In the genomic region with DNA sequence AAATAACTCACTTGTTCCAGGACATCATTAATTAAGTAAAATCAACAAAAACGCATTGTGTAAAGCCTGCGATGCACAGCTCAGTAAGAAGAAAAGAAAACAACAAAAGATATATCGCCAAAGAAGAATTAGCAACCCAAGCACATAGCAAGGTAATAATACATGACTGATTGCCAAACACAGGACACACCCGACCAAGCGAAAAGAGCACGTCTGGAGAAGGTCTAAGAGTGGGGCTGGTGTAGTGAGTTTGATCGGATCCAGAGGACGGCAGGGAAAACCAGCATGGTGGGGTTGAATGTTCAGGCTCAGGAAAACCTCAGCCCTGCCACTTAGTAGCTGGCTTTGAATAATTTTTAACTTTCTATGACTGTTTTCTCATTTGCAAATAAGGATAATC, we compare ENCODE assay signal across 18 cellular contexts.
DNase-seq lines count a peak whose midpoint lies in the region; ATAC-seq and TF ChIP-seq lines count a peak whose summit lies in the region.
"Had no signal": no experiment of that assay in that cellular context is flagged by ENCODE, and none has a peak within 500 bp of the region (broad histone marks: within the 10 kb centered on the region; RNA-seq: fewer than 3 reads in every experiment).

No MANE protein-coding gene starts in this region.

- H3K4me1 ChIP-seq in GM23338 (ENCODE audit: insufficient read depth) (peaks cover 35% of the 10 kb centered on the region), esophagus squamous epithelium (peaks cover 17 to 82% (median 51%) of the 10 kb centered on the region in 3 donors), mucosa of descending colon (ENCODE audit: low read depth) (peaks cover 31% of the 10 kb centered on the region)
- H3K4me1 ChIP-seq: prostate gland had no signal

- no peaks in the 10 kb centered on the region for H3K36me3 ChIP-seq in GM23338 (ENCODE audit: insufficient read depth)
- H3K36me3 ChIP-seq in esophagus squamous epithelium: no peaks in the 10 kb centered on the region
- no peaks in the 10 kb centered on the region for H3K36me3 ChIP-seq in mucosa of descending colon (ENCODE audit: low read depth)
- H3K36me3 ChIP-seq: prostate gland had no signal

- H4K20me1 ChIP-seq in GM23338 (replicated peaks; ENCODE audit: insufficient read depth): no peaks in the 10 kb centered on the region

- POLR2A ChIA-PET in T-cell (lab: Charles Lee): interaction anchor here in 1 of 2 donors (0.7 kb wide), 1 partner anchor 9 kb away, joined by 3 read pairs; no protein-coding TSS in a partner anchor

- H3K36me3 Mint-ChIP-seq in GM23338 (ENCODE audit: low read depth) (0 out of 3 replicates have a peak, but pooled peaks cover 3% of the 10 kb centered on the region), T-cell (peaks cover 6% of the 10 kb centered on the region)
- H3K36me3 Mint-ChIP-seq in stimulated activated memory B cell treated with anti-CD40 and anti-IgM and Interleukin-4, amounts not matched to agents 10 μg/mL and 1 μg/mL and 100 μg/mL, for 72 hours: peaks cover 6% of the 10 kb centered on the region
- H3K36me3 Mint-ChIP-seq in activated T-cell treated with anti-CD3 and anti-CD28 coated beads, Interleukin-2, amount 50 U/mL, for 72 hours (ENCODE audit: insufficient read depth in 2 of 2): peaks cover 0 to 4% of the 10 kb centered on the region in 2 donors

- no peaks in the 10 kb centered on the region for H3K79me2 ChIP-seq in GM23338 (replicated peaks; ENCODE audit: insufficient read depth)

- peaks cover 2% of the 10 kb centered on the region for H3K27me3 Mint-ChIP-seq in GM23338 (ENCODE audit: insufficient read depth, low read depth, poor library complexity)
- no peaks in the 10 kb centered on the region for H3K27me3 Mint-ChIP-seq in T-cell
- H3K27me3 Mint-ChIP-seq in stimulated activated memory B cell treated with anti-CD40 and anti-IgM and Interleukin-4, amounts not matched to agents 10 μg/mL and 1 μg/mL and 100 μg/mL, for 72 hours: no peaks in the 10 kb centered on the region
- H3K27me3 Mint-ChIP-seq in activated T-cell treated with anti-CD3 and anti-CD28 coated beads, Interleukin-2, amount 50 U/mL, for 72 hours (ENCODE audit: low read depth): no peaks in the 10 kb centered on the region
- H3K27me3 Mint-ChIP-seq: activated CD4-positive, alpha-beta T cell treated with anti-CD3 and anti-CD28 coated beads, Interleukin-2, amount 10 ng/mL, durations not matched to agents 24 days and 14 days; activated T-cell treated with anti-CD3 and anti-CD28 coated beads, Interleukin-2, amount 50 U/mL, for 24 hours had no signal

- intact Hi-C loops in esophagus squamous epithelium (cut with DNase I): no loop called here
- intact Hi-C loops in mucosa of descending colon (cut with DNase I, micrococcal nuclease): no loop called here

- no peaks in the 10 kb centered on the region for H3F3A ChIP-seq in GM23338 (replicated peaks; ENCODE audit: low read depth)

- H3K4me2 ChIP-seq in GM23338: no peak overlapping the region

- H3K4me3 ChIP-seq in GM23338 (no peak overlapping the region), esophagus squamous epithelium (no peak overlapping the region), mucosa of descending colon (no peak overlapping the region)
- H3K4me3 ChIP-seq: dorsolateral prefrontal cortex, prostate gland had no signal

- peak overlapping the region; percentile 64; the same call in 1 of the 2 replicates for H3K27ac ChIP-seq in GM23338 (ENCODE audit: low read depth)
- peak overlapping the region in 3 of 4 donors; percentile 59 to 74 (median 65) for H3K27ac ChIP-seq in esophagus squamous epithelium
- H3K27ac ChIP-seq: dorsolateral prefrontal cortex, foreskin keratinocyte, prostate gland, RWPE1 had no signal

- TF ChIP-seq CTCF in GM23338 (conservative IDR thresholded peaks at IDR 0.05; ENCODE audit: low read depth in 2 of 2) (no peak), esophagus squamous epithelium (IDR thresholded peaks at IDR 0.05) (no peak), mucosa of descending colon (IDR thresholded peaks at IDR 0.05) (no peak)

- H3K9me3 Mint-ChIP-seq in GM23338 (peaks cover 2% of the 10 kb centered on the region; the same call in 2 of the 3 replicates), T-cell (no peaks in the 10 kb centered on the region)
- no peaks in the 10 kb centered on the region for H3K9me3 Mint-ChIP-seq in stimulated activated memory B cell treated with anti-CD40 and anti-IgM and Interleukin-4, amounts not matched to agents 10 μg/mL and 1 μg/mL and 100 μg/mL, for 72 hours
- peaks cover 0 to 2% of the 10 kb centered on the region in 2 donors for H3K9me3 Mint-ChIP-seq in activated T-cell treated with anti-CD3 and anti-CD28 coated beads, Interleukin-2, amount 50 U/mL, for 72 hours
- H3K9me3 Mint-ChIP-seq: activated CD4-positive, alpha-beta T cell treated with anti-CD3 and anti-CD28 coated beads, Interleukin-2, amount 10 ng/mL, durations not matched to agents 24 days and 14 days; activated T-cell treated with anti-CD3 and anti-CD28 coated beads, Interleukin-2, amount 50 U/mL, for 24 hours had no signal

- no peak overlapping the region for H3K4me3 Mint-ChIP-seq in GM23338
- H3K4me3 Mint-ChIP-seq in T-cell: peak overlapping the region in 2 of 3 donors; percentile 18 to 41
- no peak overlapping the region for H3K4me3 Mint-ChIP-seq in stimulated activated memory B cell treated with anti-CD40 and anti-IgM and Interleukin-4, amounts not matched to agents 10 μg/mL and 1 μg/mL and 100 μg/mL, for 72 hours
- peak overlapping the region in 1 of 2 donors; percentile 29 for H3K4me3 Mint-ChIP-seq in activated T-cell treated with anti-CD3 and anti-CD28 coated beads, Interleukin-2, amount 50 U/mL, for 72 hours
- H3K4me3 Mint-ChIP-seq: activated CD4-positive, alpha-beta T cell treated with anti-CD3 and anti-CD28 coated beads, Interleukin-2, amount 10 ng/mL, durations not matched to agents 24 days and 14 days; activated T-cell treated with anti-CD3 and anti-CD28 coated beads, Interleukin-2, amount 50 U/mL, for 24 hours had no signal

- ATAC-seq in GM23338 (no peak), T-cell (replicated peaks in 1 of 4) (no peak), GM18511 (IDR thresholded peaks at IDR 0.05; ENCODE audit: unreplicated experiment) (no peak), mucosa of descending colon (no peak)
- no peak for ATAC-seq in stimulated activated memory B cell treated with anti-CD40 and anti-IgM and Interleukin-4, amounts not matched to agents 10 μg/mL and 1 μg/mL and 100 μg/mL, for 72 hours
- no peak for ATAC-seq in activated T-cell treated with anti-CD3 and anti-CD28 coated beads, Interleukin-2, amount 50 U/mL, for 72 hours (replicated peaks in 1 of 2)
- ATAC-seq: foreskin keratinocyte had no signal

- 53 to 56% methylated on average over 8 of the region's 8 CpGs for WGBS in esophagus squamous epithelium, 2 donors

- H3K9me2 ChIP-seq in GM23338 (ENCODE audit: insufficient read depth): no peaks in the 10 kb centered on the region

- no peak for TF ChIP-seq POLR2A in esophagus squamous epithelium (IDR thresholded peaks at IDR 0.05)

- DNase-seq in GM23338 (ENCODE audit: low spot score): no peak
- no peak for DNase-seq in T-cell
- DNase-seq in esophagus squamous epithelium (lab: John Stamatoyannopoulos, UW): no peak
- DNase-seq in mucosa of descending colon: no peak
- no peak for DNase-seq in activated T-cell treated with anti-CD3 and anti-CD28 coated beads, Interleukin-2, amount 50 U/mL, for 72 hours
- DNase-seq: activated CD4-positive, alpha-beta T cell treated with anti-CD3 and anti-CD28 coated beads, Interleukin-2, amount 10 ng/mL, durations not matched to agents 24 days and 14 days; activated T-cell treated with anti-CD3 and anti-CD28 coated beads, Interleukin-2, amount 50 U/mL, for 24 hours; aorta; dorsolateral prefrontal cortex; foreskin keratinocyte; GDM1; KBM-7; NCI-H510A; T-helper 2 cell had no signal

- H3K9me3 ChIP-seq in esophagus squamous epithelium (no peaks in the 10 kb centered on the region), mucosa of descending colon (no peaks in the 10 kb centered on the region)
- H3K9me3 ChIP-seq: prostate gland had no signal

- H3K27me3 ChIP-seq in GM23338 (ENCODE audit: insufficient read depth) (no peaks in the 10 kb centered on the region), esophagus squamous epithelium (no peaks in the 10 kb centered on the region)
- H3K27me3 ChIP-seq: dorsolateral prefrontal cortex, foreskin keratinocyte had no signal

- H3K4me1 Mint-ChIP-seq in GM23338: peaks cover 55% of the 10 kb centered on the region
- peaks cover 96 to 97% (median 97%) of the 10 kb centered on the region in 3 donors for H3K4me1 Mint-ChIP-seq in T-cell
- H3K4me1 Mint-ChIP-seq in stimulated activated memory B cell treated with anti-CD40 and anti-IgM and Interleukin-4, amounts not matched to agents 10 μg/mL and 1 μg/mL and 100 μg/mL, for 72 hours: peaks cover 96% of the 10 kb centered on the region
- peaks cover 95% of the 10 kb centered on the region for H3K4me1 Mint-ChIP-seq in activated T-cell treated with anti-CD3 and anti-CD28 coated beads, Interleukin-2, amount 50 U/mL, for 72 hours (ENCODE audit: low read depth)

- no peak overlapping the region for H2AFZ ChIP-seq in GM23338

- H3K27ac Mint-ChIP-seq in GM23338: no peak overlapping the region; the same call in 1 of the 2 replicates
- H3K27ac Mint-ChIP-seq in T-cell: peak overlapping the region in 1 of 2 donors; percentile 18
- H3K27ac Mint-ChIP-seq in stimulated activated memory B cell treated with anti-CD40 and anti-IgM and Interleukin-4, amounts not matched to agents 10 μg/mL and 1 μg/mL and 100 μg/mL, for 72 hours: peak overlapping the region; percentile 12
- H3K27ac Mint-ChIP-seq in activated T-cell treated with anti-CD3 and anti-CD28 coated beads, Interleukin-2, amount 50 U/mL, for 72 hours: no peak overlapping the region

- CTCF ChIA-PET in T-cell (lab: Charles Lee): interaction anchor here in 1 of 2 donors (0.6 kb wide), 1 partner anchor 165 kb away, joined by 3 read pairs; no protein-coding TSS in a partner anchor

TF ChIP-seq in GM23338, 12 proteins besides CTCF, POLR2A, EP300 and RAD21:
- TF ChIP-seq NANOG (IDR thresholded peaks at IDR 0.05; ENCODE audit: borderline replicate concordance) (no peak), ZNF331 (CRISPR knock-in tag; IDR thresholded peaks at IDR 0.05; ENCODE audit: low read depth) (no peak)

Comparison
In these comparisons a context has a peak if more than half of its experiments do, and no peak if none do; other contexts are left out.
1. H3K4me3 Mint-ChIP-seq: peak in T-cell (2 of 3); none in GM23338 (single experiment) and stimulated activated memory B cell treated with anti-CD40 and anti-IgM and Interleukin-4, amounts not matched to agents 10 μg/mL and 1 μg/mL and 100 μg/mL, for 72 hours (single experiment).